Comparison of ENCODE assay signal across 2 cellular contexts in genomic region chr2:44967056-44967455, GRCh38.
A peak's percentile ranks its signal among the peaks of the same experiment; 100 is the strongest.
TF ChIP-seq lines count a peak whose summit lies in the region.

No MANE protein-coding gene starts in this region.

TF ChIP-seq in SK-N-SH, 30 proteins besides CTCF, POLR2A, EP300 and RAD21 (continued from another document):
- peak; percentile 74 for TF ChIP-seq REST (IDR thresholded peaks at IDR 0.05; ENCODE audit: low read depth, low read length)
TF ChIP-seq in SK-N-SH: peak in this region for 1.

TF ChIP-seq in HEK293, 187 proteins besides CTCF, POLR2A, EP300 and RAD21 (continued from another document):
- no peak for TF ChIP-seq ZNF518A (tag by site-specific recombination; conservative IDR thresholded peaks at IDR 0.05; ENCODE audit: low read depth)
